ENCODE assay signal across 1 cellular context in genomic region chr1:3459940-3460652, GRCh38.
TF ChIP-seq lines count a peak whose summit lies in the region.

No MANE protein-coding gene starts in this region.

TF ChIP-seq in K562, 482 proteins besides CTCF, POLR2A, EP300 and RAD21:
- TF ChIP-seq RB1 (IDR thresholded peaks at IDR 0.05; ENCODE audit: low read depth) (no peak), PRDM10 (IDR thresholded peaks at IDR 0.05; ENCODE audit: partially characterized antibody) (peak; percentile 50), ELK3 (CRISPR knock-in tag; IDR thresholded peaks at IDR 0.05) (no peak)
